12 cellular contexts compared by ENCODE assay signal in the genomic region with DNA sequence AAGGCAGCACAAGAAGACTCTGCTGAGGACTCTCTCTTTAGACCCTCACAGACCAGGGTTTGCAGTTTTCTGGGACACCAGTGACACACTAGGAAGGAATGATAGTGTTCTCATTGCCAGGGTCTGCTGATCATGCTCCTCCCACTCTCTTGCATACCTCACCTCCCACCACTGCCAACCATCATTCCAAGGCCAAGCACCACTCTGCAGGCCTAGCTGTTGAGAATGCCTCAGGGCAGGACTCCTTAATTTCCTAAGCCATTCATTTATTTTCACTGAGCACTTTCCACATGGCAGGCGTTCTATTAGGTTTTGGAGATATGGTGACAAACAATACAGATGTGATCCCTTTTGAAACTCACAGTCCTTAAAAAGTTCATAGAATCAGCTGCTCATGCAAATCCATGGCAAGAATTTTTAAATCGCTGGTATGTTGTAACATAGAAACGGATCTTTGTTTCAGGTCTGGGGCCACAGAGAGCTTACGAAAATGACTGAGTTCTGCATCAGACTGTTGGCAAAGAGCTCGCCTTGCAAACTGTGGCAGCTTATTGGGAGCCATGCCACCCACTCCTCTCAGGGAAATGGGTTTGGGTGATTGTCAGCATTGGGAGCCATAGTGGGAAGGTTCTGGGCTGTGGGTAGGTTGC.
A peak's percentile ranks its signal among the peaks of the same experiment; 100 is the strongest.
DNase-seq lines count a peak whose midpoint lies in the region; ATAC-seq and TF ChIP-seq lines count a peak whose summit lies in the region.
"Had no signal": no experiment of that assay in that cellular context is flagged by ENCODE, and none has a peak within 500 bp of the region (broad histone marks: within the 10 kb centered on the region; RNA-seq: fewer than 3 reads in every experiment).

No MANE protein-coding gene starts in this region.

- H3K4me3 ChIP-seq in PC-3 (ENCODE audit: low read length) (no peak overlapping the region), epithelial cell of proximal tubule (ENCODE audit: low read depth, low read length) (no peak overlapping the region)
- H3K4me3 ChIP-seq: gastroesophageal sphincter, prostate gland, stomach had no signal

- no peak overlapping the region for H3K4me2 ChIP-seq in PC-3 (ENCODE audit: low read length)

- H3K36me3 ChIP-seq in PC-3 (ENCODE audit: low read depth, low read length), result no peaks in the 10 kb centered on the region
- H3K36me3 ChIP-seq: gastroesophageal sphincter, prostate gland, stomach had no signal

- no TSS peak for BruUV-seq in PC-3 (replicated peaks; lab: Mats Ljungman, UMichigan)

- H3K79me2 ChIP-seq in PC-3 (ENCODE audit: low read length), result no peaks in the 10 kb centered on the region

- intact Hi-C loops in PC-3 (cut with micrococcal nuclease), result loop anchor here (2.0 to 10.0 kb wide), 2 partner anchors 99 to 389 kb away; no protein-coding TSS in a partner anchor

- no peak overlapping the region for H3K9ac ChIP-seq in PC-3 (ENCODE audit: low read length)

- no peaks in the 10 kb centered on the region for H3F3A ChIP-seq in PC-3 (ENCODE audit: low read length, unreplicated experiment)

- DNase-seq in Daoy (ENCODE audit: low read depth), result peak; percentile 87
- DNase-seq in PC-3, result peak; percentile 14
- peak; percentile 70 for DNase-seq in epithelial cell of proximal tubule (ENCODE audit: low read depth)
- DNase-seq in left kidney (ENCODE audit: low read depth, low spot score), result peak; percentile 74
- no peak for DNase-seq in NCI-H748 treated with DMSO at 0.1 percent for 48 hours (lab: John Stamatoyannopoulos, UW)
- no peak for DNase-seq in NCI-H2081 treated with DMSO at 0.1 percent for 48 hours (lab: John Stamatoyannopoulos, UW)
- DNase-seq: NCI-H1694, stomach had no signal

- POLR2A ChIA-PET in PC-3 (lab: Charles Lee; ENCODE audit: unreplicated experiment), result no interaction called here

- H3K27me3 ChIP-seq in PC-3 (ENCODE audit: low read length), result no peaks in the 10 kb centered on the region

- H2AFZ ChIP-seq in PC-3 (ENCODE audit: low read length), result no peak overlapping the region

- H3K9me2 ChIP-seq in PC-3 (replicated peaks; ENCODE audit: low read length), result no peaks in the 10 kb centered on the region

- H3K9me3 ChIP-seq in PC-3 (ENCODE audit: low read length), result no peaks in the 10 kb centered on the region
- H3K9me3 ChIP-seq: gastroesophageal sphincter, prostate gland, stomach had no signal

- ATAC-seq in PC-3 (no peak), HG03196 (IDR thresholded peaks at IDR 0.05; ENCODE audit: unreplicated experiment) (no peak), HG02623 (IDR thresholded peaks at IDR 0.05; ENCODE audit: unreplicated experiment) (no peak)
- ATAC-seq: gastroesophageal sphincter had no signal

- H3K4me1 ChIP-seq in PC-3 (ENCODE audit: insufficient read depth, low read length), result peaks cover 46% of the 10 kb centered on the region
- H3K4me1 ChIP-seq: gastroesophageal sphincter, prostate gland, stomach had no signal

- no peaks in the 10 kb centered on the region for H4K20me1 ChIP-seq in PC-3 (ENCODE audit: low read length)

- CTCF ChIA-PET in PC-3 (lab: Charles Lee), result no interaction called here

- peak overlapping the region; percentile 95 for H3K27ac ChIP-seq in PC-3 (ENCODE audit: low read length)
- H3K27ac ChIP-seq: gastroesophageal sphincter, prostate gland, stomach had no signal

- TF ChIP-seq CTCF in PC-3 (conservative IDR thresholded peaks at IDR 0.05; ENCODE audit: low read depth, low read length) (no peak), epithelial cell of proximal tubule (conservative IDR thresholded peaks at IDR 0.05; ENCODE audit: low read depth, low read length) (no peak)

Comparison
In these comparisons a context has a peak if more than half of its experiments do, and no peak if none do; other contexts are left out.
1. DNase-seq: peak in Daoy (single experiment), PC-3 (single experiment), epithelial cell of proximal tubule (single experiment) and left kidney (single experiment); none in NCI-H748 treated with DMSO at 0.1 percent for 48 hours (single experiment) and NCI-H2081 treated with DMSO at 0.1 percent for 48 hours (single experiment).